In the genomic region with DNA sequence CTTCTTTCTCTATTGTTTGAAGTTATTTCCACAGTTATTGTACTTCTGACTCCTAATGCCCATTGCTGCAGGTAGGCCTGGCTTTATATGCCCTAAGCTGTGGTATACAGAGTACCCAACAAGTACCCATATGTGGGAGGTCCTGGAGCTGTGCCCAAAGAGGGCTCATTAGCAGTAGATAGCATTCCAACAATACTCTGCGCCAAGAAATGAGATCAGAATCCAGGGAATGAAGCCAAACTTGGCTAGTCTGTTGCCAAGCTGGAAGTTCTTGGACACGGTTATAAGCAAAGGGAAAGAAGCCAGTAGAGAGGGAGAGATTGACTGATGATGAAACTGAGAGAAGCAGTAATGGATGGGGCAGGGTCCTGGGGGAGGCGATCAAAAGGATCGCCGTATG, we compare ENCODE assay signal across 1 cellular context.
TF ChIP-seq lines count a peak whose summit lies in the region.

No MANE protein-coding gene starts in this region.

TF ChIP-seq in IMR-90, 13 proteins besides CTCF, POLR2A, EP300 and RAD21:
- TF ChIP-seq MAZ (IDR thresholded peaks at IDR 0.05; ENCODE audit: borderline replicate concordance, low read depth, low read length) (no peak), MAFK (IDR thresholded peaks at IDR 0.05; ENCODE audit: low read depth, low read length) (no peak), FOS (IDR thresholded peaks at IDR 0.05; ENCODE audit: low read depth, low read length) (no peak), CEBPB (IDR thresholded peaks at IDR 0.05; ENCODE audit: low read depth, low read length) (no peak)
